ENCODE assay signal across 8 cellular contexts in the genomic region with DNA sequence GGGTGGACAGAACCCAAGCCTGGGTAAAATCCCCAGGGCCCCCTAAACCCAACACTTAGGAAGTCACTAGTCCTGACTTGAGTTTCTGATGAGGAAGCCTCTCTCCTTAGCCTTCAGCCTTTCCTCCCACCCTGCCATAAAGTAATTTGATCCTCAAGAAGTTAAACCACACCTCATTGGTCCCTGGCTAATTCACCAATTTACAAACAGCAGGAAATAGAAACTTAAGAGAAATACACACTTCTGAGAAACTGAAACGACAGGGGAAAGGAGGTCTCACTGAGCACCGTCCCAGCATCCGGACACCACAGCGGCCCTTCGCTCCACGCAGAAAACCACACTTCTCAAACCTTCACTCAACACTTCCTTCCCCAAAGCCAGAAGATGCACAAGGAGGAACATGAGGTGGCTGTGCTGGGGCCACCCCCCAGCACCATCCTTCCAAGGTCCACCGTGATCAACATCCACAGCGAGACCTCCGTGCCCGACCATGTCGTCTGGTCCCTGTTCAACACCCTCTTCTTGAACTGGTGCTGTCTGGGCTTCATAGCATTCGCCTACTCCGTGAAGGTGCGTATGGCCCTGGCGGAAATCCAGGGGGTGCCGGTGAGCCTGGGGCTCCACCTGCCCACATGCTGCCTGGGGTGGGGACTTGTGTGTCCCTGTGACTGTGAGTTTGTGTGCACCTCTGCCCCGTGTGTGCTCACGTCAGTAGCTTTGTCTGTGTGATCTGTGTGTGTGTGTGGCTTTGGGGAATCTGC. TPM values are rescaled to one million over a fixed set of nuclear protein-coding genes. Genes with fewer than 3 reads are reported as not detected.
A peak's percentile ranks its signal among the peaks of the same experiment; 100 is the strongest.
DNase-seq lines count a peak whose midpoint lies in the region; ATAC-seq and TF ChIP-seq lines count a peak whose summit lies in the region.

IFITM1 (plus strand) TSS at position 254 of the 761 bp plus-strand sequence; CDS start at position 385, 131 bp downstream.

- CTCF ChIA-PET in activated CD8-positive, alpha-beta memory T cell treated with anti-CD3 and anti-CD28 coated beads, Interleukin-2, amount 10 ng/mL, durations not matched to agents 7 days and 5 days (lab: Charles Lee), result no interaction called here

- peak; percentile 43 for TF ChIP-seq POLR2A in esophagus muscularis mucosa (IDR thresholded peaks at IDR 0.05; ENCODE audit: low read depth)

- peak; percentile 48 for ATAC-seq in activated CD8-positive, alpha-beta memory T cell treated with anti-CD3 and anti-CD28 coated beads, Interleukin-2, amount 10 ng/mL, durations not matched to agents 7 days and 5 days
- peak; percentile 24 to 59 (median 47) for ATAC-seq in natural killer cell

- H3K4me3 ChIP-seq in esophagus muscularis mucosa, result peak within 1 kb of the TSS; percentile 52 to 71 (median 56)

- H3K4me1 Mint-ChIP-seq in IgD-negative memory B cell, result peaks cover 29 to 40% (median 33%) of the 10 kb centered on the region in 3 donors
- peaks cover 38% of the 10 kb centered on the region for H3K4me1 Mint-ChIP-seq in activated CD8-positive, alpha-beta memory T cell treated with anti-CD3 and anti-CD28 coated beads, Interleukin-2, amount 10 ng/mL, durations not matched to agents 7 days and 5 days
- peaks cover 55 to 57% of the 10 kb centered on the region in 2 donors for H3K4me1 Mint-ChIP-seq in natural killer cell

- no peaks in the 10 kb centered on the region for H3K36me3 ChIP-seq in esophagus muscularis mucosa

- intact Hi-C loops in esophagus muscularis mucosa (cut with DNase I), result no loop called here
- intact Hi-C loops in natural killer cell (cut with micrococcal nuclease), result loop anchor here (2.0 kb wide), 2 partner anchors 13 to 45 kb away; no protein-coding TSS in a partner anchor

- peaks cover 0 to 3% (median 0%) of the 10 kb centered on the region in 4 donors for H3K9me3 ChIP-seq in esophagus muscularis mucosa

- 51% methylated on average over 17 of the region's 18 CpGs for WGBS in esophagus muscularis mucosa

- H3K27ac ChIP-seq in esophagus muscularis mucosa (replicated peaks in 1 of 4), result peak within 1 kb of the TSS; percentile 76 to 86 (median 78)

- H3K36me3 Mint-ChIP-seq in IgD-negative memory B cell (no peaks in the 10 kb centered on the region), natural killer cell (no peaks in the 10 kb centered on the region)
- peaks cover 50% of the 10 kb centered on the region for H3K36me3 Mint-ChIP-seq in activated CD8-positive, alpha-beta memory T cell treated with anti-CD3 and anti-CD28 coated beads, Interleukin-2, amount 10 ng/mL, durations not matched to agents 7 days and 5 days

- H3K4me1 ChIP-seq in esophagus muscularis mucosa, result peaks cover 8 to 59% (median 53%) of the 10 kb centered on the region in 4 donors

- no peak for TF ChIP-seq CTCF in esophagus muscularis mucosa (IDR thresholded peaks at IDR 0.05)
- TF ChIP-seq CTCF in natural killer cell (IDR thresholded peaks at IDR 0.05), result no peak

- no peaks in the 10 kb centered on the region for H3K9me3 Mint-ChIP-seq in IgD-negative memory B cell
- no peaks in the 10 kb centered on the region for H3K9me3 Mint-ChIP-seq in activated CD8-positive, alpha-beta memory T cell treated with anti-CD3 and anti-CD28 coated beads, Interleukin-2, amount 10 ng/mL, durations not matched to agents 7 days and 5 days (ENCODE audit: low read depth)
- no peaks in the 10 kb centered on the region for H3K9me3 Mint-ChIP-seq in natural killer cell

- H3K27me3 Mint-ChIP-seq in IgD-negative memory B cell, result peaks cover 2% of the 10 kb centered on the region
- no peaks in the 10 kb centered on the region for H3K27me3 Mint-ChIP-seq in activated CD8-positive, alpha-beta memory T cell treated with anti-CD3 and anti-CD28 coated beads, Interleukin-2, amount 10 ng/mL, durations not matched to agents 7 days and 5 days
- no peaks in the 10 kb centered on the region for H3K27me3 Mint-ChIP-seq in natural killer cell (ENCODE audit: low read depth in 2 of 2)

- peak; percentile 74 for DNase-seq in activated T-cell treated with anti-CD3 and anti-CD28 coated beads, Interleukin-2, amount 50 U/mL, for 1 hour
- DNase-seq in activated T-cell treated with anti-CD3 and anti-CD28 coated beads for 4 hours, result no peak
- peak; percentile 89 for DNase-seq in activated CD8-positive, alpha-beta memory T cell treated with anti-CD3 and anti-CD28 coated beads, Interleukin-2, amount 10 ng/mL, durations not matched to agents 7 days and 5 days
- no peak for DNase-seq in esophagus muscularis mucosa (ENCODE audit: extremely low spot score)
- DNase-seq in natural killer cell, result no peak
- no peak for DNase-seq in foreskin melanocyte
- DNase-seq in NCI-H69 (lab: John Stamatoyannopoulos, UW), result no peak

- TF ChIP-seq EP300 in esophagus muscularis mucosa (IDR thresholded peaks at IDR 0.05), result no peak

- peaks cover 0 to 19% (median 8%) of the 10 kb centered on the region in 4 donors for H3K27me3 ChIP-seq in esophagus muscularis mucosa

- H3K4me3 Mint-ChIP-seq in IgD-negative memory B cell (peak within 1 kb of the TSS; percentile 90 to 94 (median 93)), natural killer cell (peak within 1 kb of the TSS; percentile 97)
- peak within 1 kb of the TSS; percentile 97 for H3K4me3 Mint-ChIP-seq in activated CD8-positive, alpha-beta memory T cell treated with anti-CD3 and anti-CD28 coated beads, Interleukin-2, amount 10 ng/mL, durations not matched to agents 7 days and 5 days

- H3K27ac Mint-ChIP-seq in IgD-negative memory B cell (peak within 1 kb of the TSS; percentile 73 to 96 (median 92)), natural killer cell (peak within 1 kb of the TSS; percentile 92 to 99)
- peak within 1 kb of the TSS; percentile 99 for H3K27ac Mint-ChIP-seq in activated CD8-positive, alpha-beta memory T cell treated with anti-CD3 and anti-CD28 coated beads, Interleukin-2, amount 10 ng/mL, durations not matched to agents 7 days and 5 days

RNA-seq across cellular contexts. Expression of gene IFITM1, which starts in this region (rescaled TPM):
- polyA plus RNA-seq in IgD-negative memory B cell, result 233 TPM
- total RNA-seq in activated CD8-positive, alpha-beta memory T cell treated with anti-CD3 and anti-CD28 coated beads, Interleukin-2, amount 10 ng/mL, durations not matched to agents 7 days and 5 days, result 100 to 1,000 TPM; 459 to 909 TPM
- total RNA-seq in esophagus muscularis mucosa (100 to 1,000 TPM in 3 of 4 donors, 10 to 100 TPM in 1; 60.6 to 197 (median 171) TPM), natural killer cell (100 to 1,000 TPM; 540 to 809 (median 710) TPM)

Comparison
In these comparisons a context has a peak if more than half of its experiments do, and no peak if none do; other contexts are left out.
1. DNase-seq: peak in activated T-cell treated with anti-CD3 and anti-CD28 coated beads, Interleukin-2, amount 50 U/mL, for 1 hour (single experiment) and activated CD8-positive, alpha-beta memory T cell treated with anti-CD3 and anti-CD28 coated beads, Interleukin-2, amount 10 ng/mL, durations not matched to agents 7 days and 5 days (single experiment); none in activated T-cell treated with anti-CD3 and anti-CD28 coated beads for 4 hours (single experiment), esophagus muscularis mucosa (single experiment), natural killer cell (single experiment), foreskin melanocyte (single experiment) and NCI-H69 (single experiment).
2. Peak in every context shown above with its lines, with median percentiles within 50 percentile points of each other: H3K27ac Mint-ChIP-seq and H3K4me3 Mint-ChIP-seq.